In genomic region chr16:10111156-10111761, GRCh38 we compare ENCODE assay signal across 21 cellular contexts.
A peak's percentile ranks its signal among the peaks of the same experiment; 100 is the strongest.
DNase-seq lines count a peak whose midpoint lies in the region; ATAC-seq, FAIRE-seq and TF ChIP-seq lines count a peak whose summit lies in the region.
"Had no signal": no experiment of that assay in that cellular context is flagged by ENCODE, and none has a peak within 500 bp of the region (broad histone marks: within the 10 kb centered on the region; RNA-seq: fewer than 3 reads in every experiment).

No MANE protein-coding gene starts in this region.

- H2BK15ac ChIP-seq in mesenchymal stem cell (ENCODE audit: low read depth, poor library complexity, severe bottlenecking), result no peak overlapping the region

- no peak overlapping the region for H2BK120ac ChIP-seq in mesenchymal stem cell (ENCODE audit: low read depth, low read length)

- intact Hi-C loops in K562 (cut with micrococcal nuclease), result no loop called here

- DNase-seq in K562 (ENCODE audit: extremely low read depth in 1 of 4, low spot score in 3 of 4) (no peak), coronary artery (ENCODE audit: low spot score) (peak; percentile 3), mesenchymal stem cell (no peak), NCI-H510A treated with DMSO at 0.1 percent for 48 hours (lab: John Stamatoyannopoulos, UW) (no peak), GM19240 (ENCODE audit: insufficient read length, low spot score) (no peak)
- DNase-seq: AML-193; Caco-2; Calu3; CD4-positive, alpha-beta T cell; CD8-positive, alpha-beta T cell; DMS79 treated with DMSO at 0.1 percent for 48 hours; GF-D8 had no signal

- TF ChIP-seq EP300 in K562 (IDR thresholded peaks at IDR 0.05; ENCODE audit: low read length), result no peak

- no peak overlapping the region for H4K8ac ChIP-seq in mesenchymal stem cell (ENCODE audit: low read length)

- TF ChIP-seq POLR2A in K562 (conservative IDR thresholded peaks at IDR 0.05), result no peak

- H4K20me1 ChIP-seq in K562 (replicated peaks; ENCODE audit: control insufficient read depth, insufficient read depth, low read length), result no peaks in the 10 kb centered on the region
- H4K20me1 ChIP-seq: BLaER1 treated with 17β-estradiol and CSF1 and Interleukin-3, amounts not matched to agents 10 nM and 100 nM had no signal

- no peak overlapping the region for H3K14ac ChIP-seq in mesenchymal stem cell (ENCODE audit: low read length in 2 of 2)

- H2AK5ac ChIP-seq in mesenchymal stem cell (ENCODE audit: low read length, severe bottlenecking), result no peak overlapping the region

- no peaks in the 10 kb centered on the region for H3K79me2 ChIP-seq in K562 (ENCODE audit: control insufficient read depth, insufficient read depth, low read length)

- TF ChIP-seq CTCF in K562 (IDR thresholded peaks at IDR 0.05 in 2 of 3, conservative IDR thresholded peaks at IDR 0.05 in 1 of 3; ENCODE audit: insufficient read depth in 2 of 3, low read depth in 1 of 3, low read length in 3 of 3), result no peak
- TF ChIP-seq CTCF in coronary artery (IDR thresholded peaks at IDR 0.05), result no peak

- no peak for FAIRE-seq in K562 (lab: Jason Lieb, UNC)
- FAIRE-seq: A549, D721Med, G401.6, GM12891, GM19239 had no signal

- POLR2A ChIA-PET in K562 (lab: Yijun Ruan, JAX), result no interaction called here

- H4K91ac ChIP-seq in mesenchymal stem cell (ENCODE audit: low read length), result peak overlapping the region; percentile 39

- H3K27me3 ChIP-seq in K562 (ENCODE audit: control insufficient read depth in 2 of 2, insufficient read depth in 2 of 2, low read length in 2 of 2), result peaks cover 0 to 17% of the 10 kb centered on the region in 2 experiments; a peak in 2 of 5 replicates
- H3K27me3 ChIP-seq in mesenchymal stem cell (ENCODE audit: control insufficient read depth in 1 of 2, insufficient read depth in 1 of 2, low read length in 2 of 2), result no peaks in the 10 kb centered on the region
- H3K27me3 ChIP-seq: BLaER1 treated with 17β-estradiol and CSF1 and Interleukin-3, amounts not matched to agents 10 nM and 100 nM had no signal

- no TSS peak for BruUV-seq in K562 (replicated peaks; lab: Mats Ljungman, UMichigan)

- H3K4me3 ChIP-seq in K562 (no peak overlapping the region), coronary artery (no peak overlapping the region), mesenchymal stem cell (ENCODE audit: insufficient read depth in 1 of 2, low read depth in 1 of 2, low read length in 2 of 2) (no peak overlapping the region)
- H3K4me3 ChIP-seq: A549; BLaER1 treated with 17β-estradiol and CSF1 and Interleukin-3, amounts not matched to agents 10 nM and 100 nM had no signal

- H3K4me2 ChIP-seq in K562 (ENCODE audit: insufficient read depth, low read length) (no peak overlapping the region), mesenchymal stem cell (ENCODE audit: low read length, poor library complexity, severe bottlenecking) (no peak overlapping the region)
- H3K4me2 ChIP-seq: A549; BLaER1 treated with 17β-estradiol and CSF1 and Interleukin-3, amounts not matched to agents 10 nM and 100 nM had no signal

- H2BK5ac ChIP-seq in mesenchymal stem cell (ENCODE audit: low read depth, low read length, poor library complexity, severe bottlenecking), result no peak overlapping the region

- H3K4me1 ChIP-seq in K562 (replicated peaks in 1 of 2; ENCODE audit: control insufficient read depth in 2 of 2, insufficient read depth in 2 of 2, low read length in 2 of 2) (peaks cover 0 to 3% of the 10 kb centered on the region in 2 experiments; a peak in 1 of 5 replicates), mesenchymal stem cell (ENCODE audit: control insufficient read depth, insufficient read depth, low read depth, low read length) (no peaks in the 10 kb centered on the region)
- H3K4me1 ChIP-seq: A549, Caco-2 had no signal

- H3K9me1 ChIP-seq in K562 (ENCODE audit: control insufficient read depth, insufficient read depth, low read length), result no peaks in the 10 kb centered on the region

- no peaks in the 10 kb centered on the region for H3K79me1 ChIP-seq in mesenchymal stem cell (replicated peaks; ENCODE audit: low read length, poor library complexity, severe bottlenecking)

- ATAC-seq in K562, result no peak
- ATAC-seq in activated CD4-positive, CD25-positive, alpha-beta regulatory T cell treated with anti-CD3 and anti-CD28 coated beads, Interleukin-2, amount 50 U/mL, for 24 hours, result no peak
- ATAC-seq: A549; CD8-positive, alpha-beta T cell had no signal

- H2AFZ ChIP-seq in K562 (ENCODE audit: low read depth, low read length) (no peak overlapping the region), mesenchymal stem cell (ENCODE audit: low read depth, low read length) (no peak overlapping the region)

- no peak overlapping the region for H3K18ac ChIP-seq in mesenchymal stem cell (ENCODE audit: low read depth in 1 of 2, low read length in 2 of 2)

- H3K36me3 ChIP-seq in K562 (ENCODE audit: control insufficient read depth, insufficient read depth, low read length) (no peaks in the 10 kb centered on the region), mesenchymal stem cell (ENCODE audit: control insufficient read depth in 1 of 2, insufficient read depth in 2 of 2, low read depth in 1 of 2, low read length in 2 of 2) (no peaks in the 10 kb centered on the region)
- H3K36me3 ChIP-seq: BLaER1 treated with 17β-estradiol and CSF1 and Interleukin-3, amounts not matched to agents 10 nM and 100 nM had no signal

- TF ChIP-seq RAD21 in K562 (CRISPR knock-in tag; conservative IDR thresholded peaks at IDR 0.05 in 1 of 2, IDR thresholded peaks at IDR 0.05 in 1 of 2), result no peak

- CTCF ChIA-PET in K562 (lab: Yijun Ruan, JAX; ENCODE audit: low intra/inter-chr PET ratio), result interaction anchor here (0.6 kb wide), 1 partner anchor 67 kb away, joined by 3 read pairs; no protein-coding TSS in a partner anchor

- H3K9ac ChIP-seq in K562 (ENCODE audit: insufficient read depth in 1 of 2, low read depth in 2 of 2, low read length in 2 of 2) (no peak overlapping the region), mesenchymal stem cell (ENCODE audit: low read length) (no peak overlapping the region)
- H3K9ac ChIP-seq: BLaER1 treated with 17β-estradiol and CSF1 and Interleukin-3, amounts not matched to agents 10 nM and 100 nM had no signal

- H2BK12ac ChIP-seq in mesenchymal stem cell (ENCODE audit: low read length in 2 of 2), result no peak overlapping the region

- WGBS in K562 (ENCODE audit: insufficient coverage, low coverage, missing lambda C conversion rate), result 3% methylated on average over 26 of the region's 26 CpGs
- 89% methylated on average over 24 of the region's 26 CpGs for WGBS in mesenchymal stem cell

- no peak overlapping the region for H3K4ac ChIP-seq in mesenchymal stem cell (ENCODE audit: low read depth in 1 of 2, low read length in 2 of 2)

- H3K9me3 ChIP-seq in K562 (replicated peaks; ENCODE audit: control insufficient read depth, insufficient read depth, low read depth, low read length) (no peaks in the 10 kb centered on the region), mesenchymal stem cell (ENCODE audit: control insufficient read depth, low read length) (no peaks in the 10 kb centered on the region)
- H3K9me3 ChIP-seq: A549, Caco-2 had no signal

- in situ Hi-C loops in K562 (cut with MboI), result no loop called here

- H3K27ac ChIP-seq in K562 (ENCODE audit: extremely low read depth, low read depth, low read length) (no peak overlapping the region), coronary artery (no peak overlapping the region), mesenchymal stem cell (ENCODE audit: low read length, poor library complexity, severe bottlenecking) (no peak overlapping the region)
- H3K27ac ChIP-seq: 22Rv1; A549; BLaER1 treated with 17β-estradiol and CSF1 and Interleukin-3, amounts not matched to agents 10 nM and 100 nM; C4-2B had no signal

- H3K23ac ChIP-seq in mesenchymal stem cell (ENCODE audit: low read length in 2 of 2), result no peak overlapping the region

TF ChIP-seq in K562, 482 proteins besides CTCF, POLR2A, EP300 and RAD21 (continues in another document):
- TF ChIP-seq NR2C2 (CRISPR knock-in tag; IDR thresholded peaks at IDR 0.05) (no peak), NR2C2 (tag; IDR thresholded peaks at IDR 0.05) (peak; percentile 62), SNIP1 (IDR thresholded peaks at IDR 0.05; ENCODE audit: low read depth) (no peak), ATF3 (IDR thresholded peaks at IDR 0.05) (no peak), ATF3 (CRISPR knock-in tag; conservative IDR thresholded peaks at IDR 0.05) (no peak), FOSL1 (tag; conservative IDR thresholded peaks at IDR 0.05) (no peak), HNRNPUL1 (IDR thresholded peaks at IDR 0.05; ENCODE audit: low read length) (no peak), DNMT1 (IDR thresholded peaks at IDR 0.05) (no peak), ZNF384 (IDR thresholded peaks at IDR 0.05; ENCODE audit: low read depth, low read length) (no peak), CHAMP1 (IDR thresholded peaks at IDR 0.05) (no peak), NR2C1 (IDR thresholded peaks at IDR 0.05) (peak; percentile 41; the same call in 1 of the 2 replicates), NR2C1 (tag; IDR thresholded peaks at IDR 0.05) (peak; percentile 64)
